Comparison of ENCODE assay signal across 11 cellular contexts in the genomic region with DNA sequence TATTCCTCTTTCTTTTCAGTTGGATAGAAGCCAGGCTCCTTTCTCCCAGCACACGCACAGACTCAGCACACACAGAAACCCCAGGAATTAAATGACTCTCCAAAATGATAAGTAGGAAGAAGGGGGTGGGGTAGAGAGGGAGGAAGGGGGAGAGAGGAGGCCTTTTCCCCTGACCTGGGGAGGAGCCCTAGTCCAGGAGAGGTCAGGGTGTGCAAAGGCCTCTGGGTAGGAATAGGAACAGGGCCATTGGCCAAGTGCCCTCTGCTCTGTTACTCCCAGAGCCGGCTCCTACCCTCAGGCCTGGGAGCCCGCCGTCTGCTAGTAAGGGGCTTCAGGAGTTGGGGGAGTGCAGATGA. TPM values are rescaled to one million over a fixed set of nuclear protein-coding genes. Genes with fewer than 3 reads are reported as not detected.
DNase-seq lines count a peak whose midpoint lies in the region; TF ChIP-seq lines count a peak whose summit lies in the region.
"Had no signal": no experiment of that assay in that cellular context is flagged by ENCODE, and none has a peak within 500 bp of the region (broad histone marks: within the 10 kb centered on the region; RNA-seq: fewer than 3 reads in every experiment).

No MANE protein-coding gene starts in this region.

- no peaks in the 10 kb centered on the region for H3K79me2 ChIP-seq in neural progenitor cell (ENCODE audit: low read depth)

- no peaks in the 10 kb centered on the region for H3K9me3 ChIP-seq in ectodermal cell (ENCODE audit: control insufficient read depth, low read length)
- H3K9me3 ChIP-seq in neural progenitor cell (ENCODE audit: low read depth) = no peaks in the 10 kb centered on the region

- H3K9me3 Mint-ChIP-seq in neural progenitor cell = no peaks in the 10 kb centered on the region

- H3K36me3 Mint-ChIP-seq in neural progenitor cell = no peaks in the 10 kb centered on the region

- H4K20me1 ChIP-seq in neural progenitor cell (ENCODE audit: low read depth) = no peaks in the 10 kb centered on the region

- H3K27me3 ChIP-seq in ectodermal cell (ENCODE audit: control insufficient read depth, insufficient read depth, low read length, poor library complexity, severe bottlenecking) (no peaks in the 10 kb centered on the region), neural progenitor cell (no peaks in the 10 kb centered on the region)

- H3K4me2 ChIP-seq in neural progenitor cell = no peak overlapping the region

- DNase-seq in DMS79 treated with DMSO at 0.1 percent for 48 hours (lab: John Stamatoyannopoulos, UW) (peak; percentile 80), NCI-H2196 treated with DMSO at 0.1 percent for 48 hours (lab: John Stamatoyannopoulos, UW; ENCODE audit: unreplicated experiment) (peak; percentile 16), neural progenitor cell (ENCODE audit: low spot score) (no peak), DMS53 (lab: John Stamatoyannopoulos, UW) (no peak), ACHN (no peak), NCI-H526 (lab: John Stamatoyannopoulos, UW) (no peak), C1 segment of cervical spinal cord (lab: John Stamatoyannopoulos, UW) (no peak)
- DNase-seq: activated naive CD4-positive, alpha-beta T cell treated with Interleukin-2 at 50 U/mL for 16 hours; NCI-H2171 treated with DMSO at 0.1 percent for 48 hours; stimulated activated naive CD4-positive, alpha-beta T cell had no signal

- peaks cover 4% of the 10 kb centered on the region for H3F3A ChIP-seq in neural progenitor cell (ENCODE audit: low read depth)

- H3K4me3 ChIP-seq in ectodermal cell (ENCODE audit: insufficient read depth, low read depth, low read length) (no peak overlapping the region), neural progenitor cell (no peak overlapping the region)

- TF ChIP-seq CTCF in neural progenitor cell (IDR thresholded peaks at IDR 0.05) = no peak

- H2AFZ ChIP-seq in neural progenitor cell (replicated peaks) = no peak overlapping the region

- peaks cover 5% of the 10 kb centered on the region for H3K27me3 Mint-ChIP-seq in neural progenitor cell (ENCODE audit: insufficient read depth, low read depth)

- no peaks in the 10 kb centered on the region for H3K4me1 ChIP-seq in ectodermal cell (ENCODE audit: control insufficient read depth, insufficient read depth, low read length)
- H3K4me1 ChIP-seq in neural progenitor cell = no peaks in the 10 kb centered on the region

- 85 to 91% methylated on average over 3 to 4 of the region's 4 CpGs for WGBS in ectodermal cell, 2 experiments

- H3K4me1 Mint-ChIP-seq in neural progenitor cell = peaks cover 13% of the 10 kb centered on the region

- no peaks in the 10 kb centered on the region for H3K36me3 ChIP-seq in ectodermal cell (ENCODE audit: control insufficient read depth, insufficient read depth, low read length)
- H3K36me3 ChIP-seq in neural progenitor cell = no peaks in the 10 kb centered on the region

- H3K27ac ChIP-seq in ectodermal cell (ENCODE audit: insufficient read depth, low read depth, low read length, poor library complexity, severe bottlenecking) (peak overlapping the region; percentile 8), neural progenitor cell (no peak overlapping the region)

- H3K9ac ChIP-seq in neural progenitor cell = no peak overlapping the region

- peak overlapping the region; percentile 71 for H3K27ac Mint-ChIP-seq in neural progenitor cell

- no peak overlapping the region for H3K4me3 Mint-ChIP-seq in neural progenitor cell

- in situ Hi-C loops in ACHN (cut with HindIII; ENCODE audit: low pct_ligation_motif_present, low pct_unique_long_range_greater_than_20kb, low sequenced_read_pairs) = no loop called here

RNA-seq across cellular contexts. Expression of a gene that starts 35.6 kb away (rescaled TPM):
- polyA plus RNA-seq in ectodermal cell (2013, experiment 1 of 4) = 106 TPM
- polyA plus RNA-seq in ectodermal cell (2013, experiment 2 of 4) = 115 TPM
- polyA plus RNA-seq in ectodermal cell (2013, experiment 3 of 4) = 82.7 TPM
- polyA plus RNA-seq in ectodermal cell (2013, experiment 4 of 4) = 94.0 TPM
- 130 and 143 TPM in 2 replicates for total RNA-seq in neural progenitor cell (ENCODE audit: low replicate concordance)

Comparison
In these comparisons a context has a peak if more than half of its experiments do, and no peak if none do; other contexts are left out.
1. DNase-seq: peak in DMS79 treated with DMSO at 0.1 percent for 48 hours (single experiment) and NCI-H2196 treated with DMSO at 0.1 percent for 48 hours (single experiment); none in neural progenitor cell (single experiment), DMS53 (single experiment), ACHN (single experiment), NCI-H526 (0 of 2) and C1 segment of cervical spinal cord (0 of 14).